ENCODE assay signal across 28 cellular contexts in the genomic region with DNA sequence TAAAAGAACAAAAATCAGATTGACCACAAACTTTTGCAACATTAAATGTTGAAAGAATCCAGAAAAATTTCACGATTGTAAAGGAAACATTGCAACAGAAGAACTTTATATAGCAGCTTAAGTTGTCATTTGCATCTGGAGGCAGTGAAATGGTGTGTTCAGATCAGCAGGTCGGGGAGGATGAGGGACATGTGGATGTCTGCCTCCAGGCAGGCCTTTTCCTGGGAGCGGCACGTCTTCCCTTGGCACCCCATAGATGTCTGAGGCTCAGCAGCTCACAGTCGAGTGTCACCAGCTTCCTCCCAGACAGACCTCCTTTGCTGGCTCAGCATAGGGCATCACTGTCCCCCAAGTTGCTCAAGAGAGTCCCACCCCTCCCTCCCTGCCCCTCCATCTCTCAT. TPM values are rescaled to one million over a fixed set of nuclear protein-coding genes. Genes with fewer than 3 reads are reported as not detected.
A peak's percentile ranks its signal among the peaks of the same experiment; 100 is the strongest.
DNase-seq lines count a peak whose midpoint lies in the region; ATAC-seq and TF ChIP-seq lines count a peak whose summit lies in the region.
"Had no signal": no experiment of that assay in that cellular context is flagged by ENCODE, and none has a peak within 500 bp of the region (broad histone marks: within the 10 kb centered on the region; RNA-seq: fewer than 3 reads in every experiment).

No MANE protein-coding gene starts in this region.

- peak; percentile 89 for DNase-seq in SIG-M5 treated with dmso at 0.1 percent for 504 hours (lab: John Stamatoyannopoulos, UW; ENCODE audit: unreplicated experiment)
- no peak for DNase-seq in SIG-M5 (lab: John Stamatoyannopoulos, UW)
- peak; percentile 60 for DNase-seq in NOMO-1 treated with dmso at 0.1 percent for 144 hours (lab: John Stamatoyannopoulos, UW; ENCODE audit: unreplicated experiment)
- DNase-seq in fibroblast of pulmonary artery (ENCODE audit: low read depth), result peak; percentile 66
- no peak for DNase-seq in upper lobe of left lung
- DNase-seq in anterior cingulate cortex (lab: John Stamatoyannopoulos, UW), result no peak
- DNase-seq in DMS 273 (lab: John Stamatoyannopoulos, UW; ENCODE audit: unreplicated experiment), result no peak
- DNase-seq: activated CD4-positive, alpha-beta memory T cell treated with anti-CD3 and anti-CD28 coated beads, Interleukin-2, amount 10 ng/mL, durations not matched to agents 7 days and 5 days; activated effector memory CD4-positive, alpha-beta T cell treated with Interleukin-2 at 50 U/mL for 16 hours; activated naive CD8-positive, alpha-beta T cell treated with anti-CD3 and anti-CD28 coated beads, Interleukin-2, amount 10 ng/mL, durations not matched to agents 7 days and 5 days; DMS79; effector CD4-positive, alpha-beta T cell; gastrocnemius medialis; hippocampal formation; immature natural killer cell; NCI-H1092 treated with DMSO at 0.1 percent for 48 hours; NCI-H2029 treated with DMSO at 0.1 percent for 48 hours; SHP77 treated with DMSO at 0.1 percent for 48 hours; sigmoid colon; stimulated activated CD4-positive, alpha-beta T cell treated with anti-CD3 and anti-CD28 coated beads, Interleukin-15, amount 100 ng/mL, for 24 hours; stimulated activated naive CD8-positive, alpha-beta T cell treated with anti-CD3 and anti-CD28 coated beads, Interleukin-15, Interleukin-2, amounts not matched to agents 100 U/mL and 50 U/mL, for 24 hours; T-cell; tibial artery had no signal

- WGBS in upper lobe of left lung, 2 donors, result 70 to 80% methylated on average over 5 of the region's 5 CpGs

- peaks cover 10 to 28% (median 25%) of the 10 kb centered on the region in 4 donors for H3K4me1 ChIP-seq in upper lobe of left lung

- peaks cover 0 to 5% (median 0%) of the 10 kb centered on the region in 4 donors for H3K36me3 ChIP-seq in upper lobe of left lung
- H3K36me3 ChIP-seq: gastrocnemius medialis, sigmoid colon had no signal

- TF ChIP-seq POLR2A in upper lobe of left lung (IDR thresholded peaks at IDR 0.05), result peak in 1 of 4 donors; percentile 30

- H3K27ac ChIP-seq in upper lobe of left lung, result peak overlapping the region; percentile 21 to 67 (median 41)
- H3K27ac ChIP-seq: 22Rv1, epithelial cell of prostate, gastrocnemius medialis, sigmoid colon, tibial artery had no signal

- no peak overlapping the region for H3K4me3 ChIP-seq in fibroblast of pulmonary artery (replicated peaks; ENCODE audit: low read depth, low read length)
- H3K4me3 ChIP-seq in upper lobe of left lung, result no peak overlapping the region
- H3K4me3 ChIP-seq: gastrocnemius medialis, GM12878, sigmoid colon, tibial artery had no signal

- TF ChIP-seq EP300 in upper lobe of left lung (IDR thresholded peaks at IDR 0.05), result no peak

- H3K9me3 ChIP-seq in upper lobe of left lung, result no peaks in the 10 kb centered on the region
- H3K9me3 ChIP-seq: gastrocnemius medialis, sigmoid colon, tibial artery had no signal

- H3K27me3 ChIP-seq in upper lobe of left lung, result no peaks in the 10 kb centered on the region
- H3K27me3 ChIP-seq: gastrocnemius medialis, sigmoid colon, tibial artery had no signal

- no peak for TF ChIP-seq CTCF in fibroblast of pulmonary artery (IDR thresholded peaks at IDR 0.05; ENCODE audit: low read length, missing control alignments)
- no peak for TF ChIP-seq CTCF in upper lobe of left lung (IDR thresholded peaks at IDR 0.05)

- ATAC-seq in upper lobe of left lung (ENCODE audit: low FRiP score in 2 of 2) (peak; percentile 12 to 50), HG03378 (IDR thresholded peaks at IDR 0.05; ENCODE audit: unreplicated experiment) (no peak)
- ATAC-seq: activated CD4-positive, CD25-positive, alpha-beta regulatory T cell treated with anti-CD3 and anti-CD28 coated beads, Interleukin-2, amount 50 U/mL, for 24 hours; gastrocnemius medialis; GM12878; stimulated activated naive CD8-positive, alpha-beta T cell treated with anti-CD3 and anti-CD28 coated beads, Interleukin-15, Interleukin-2, amounts not matched to agents 100 U/mL and 50 U/mL, for 24 hours; T-cell had no signal

RNA-seq across cellular contexts. Expression of a gene that starts 44.3 kb away (rescaled TPM):
- 10 to 100 TPM; 12.7 to 29.4 (median 24.3) TPM for total RNA-seq in upper lobe of left lung

Comparison
In these comparisons a context has a peak if more than half of its experiments do, and no peak if none do; other contexts are left out.
1. DNase-seq: peak in SIG-M5 treated with dmso at 0.1 percent for 504 hours (single experiment), NOMO-1 treated with dmso at 0.1 percent for 144 hours (single experiment) and fibroblast of pulmonary artery (single experiment); none in SIG-M5 (single experiment), upper lobe of left lung (0 of 2), anterior cingulate cortex (0 of 58) and DMS 273 (single experiment).